1 cellular context compared by ENCODE assay signal in the genomic region with DNA sequence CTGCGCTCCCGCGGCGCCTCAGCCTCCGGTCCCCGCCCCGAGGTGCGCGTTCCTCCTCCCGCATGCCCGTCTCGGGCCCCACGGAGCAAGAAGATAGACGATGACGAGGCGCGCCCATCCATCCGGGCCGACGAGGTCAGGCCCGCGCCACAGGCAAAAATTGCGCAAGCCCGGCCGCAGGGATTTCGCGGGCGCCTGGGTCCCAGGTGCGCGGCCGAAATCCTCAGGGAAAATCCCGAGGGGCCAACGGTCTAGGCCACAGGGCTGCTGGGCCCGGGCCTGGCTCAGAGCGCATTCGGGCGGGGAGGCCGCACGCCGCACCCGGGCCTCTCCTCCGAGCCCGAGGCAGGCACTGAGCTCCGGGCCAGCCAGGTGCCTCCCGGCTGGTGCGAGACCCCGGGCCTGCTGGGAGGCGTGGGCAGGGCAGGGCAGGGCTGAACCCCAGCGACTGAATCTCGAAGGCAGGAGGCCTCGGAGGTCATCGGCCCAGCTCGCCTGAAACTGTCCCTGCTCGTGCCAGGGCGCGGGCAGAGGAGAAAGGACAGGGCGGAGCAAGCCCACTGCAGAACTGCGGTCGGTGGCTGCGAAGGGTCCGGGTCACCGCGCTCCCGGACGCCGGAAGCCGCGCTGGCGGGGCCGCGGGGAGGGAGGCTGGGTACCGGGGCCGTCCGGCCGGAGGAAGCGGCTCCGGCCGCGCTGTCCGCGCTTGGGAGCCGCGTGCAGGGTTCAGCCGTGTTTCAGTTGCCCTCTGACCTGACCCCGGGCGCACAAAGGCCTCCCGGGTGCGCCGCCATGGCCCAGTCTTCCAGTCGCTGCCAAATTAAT.
TF ChIP-seq lines count a peak whose summit lies in the region.

No MANE protein-coding gene starts in this region.

TF ChIP-seq in WTC11, 78 proteins besides CTCF, POLR2A, EP300 and RAD21 (continued from another document):
- TF ChIP-seq, protein P1, sequence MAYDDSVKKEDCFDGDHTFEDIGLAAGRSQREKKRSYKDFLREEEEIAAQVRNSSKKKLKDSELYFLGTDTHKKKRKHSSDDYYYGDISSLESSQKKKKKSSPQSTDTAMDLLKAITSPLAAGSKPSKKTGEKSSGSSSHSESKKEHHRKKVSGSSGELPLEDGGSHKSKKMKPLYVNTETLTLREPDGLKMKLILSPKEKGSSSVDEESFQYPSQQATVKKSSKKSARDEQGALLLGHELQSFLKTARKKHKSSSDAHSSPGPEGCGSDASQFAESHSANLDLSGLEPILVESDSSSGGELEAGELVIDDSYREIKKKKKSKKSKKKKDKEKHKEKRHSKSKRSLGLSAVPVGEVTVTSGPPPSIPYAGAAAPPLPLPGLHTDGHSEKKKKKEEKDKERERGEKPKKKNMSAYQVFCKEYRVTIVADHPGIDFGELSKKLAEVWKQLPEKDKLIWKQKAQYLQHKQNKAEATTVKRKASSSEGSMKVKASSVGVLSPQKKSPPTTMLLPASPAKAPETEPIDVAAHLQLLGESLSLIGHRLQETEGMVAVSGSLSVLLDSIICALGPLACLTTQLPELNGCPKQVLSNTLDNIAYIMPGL (CRISPR knock-in tag; IDR thresholded peaks at IDR 0.05) = peak; percentile 65; the same call in 1 of the 2 replicates
- TF ChIP-seq ZNF232 (CRISPR knock-in tag; IDR thresholded peaks at IDR 0.05) = 0 out of 2 replicates have a peak, but pooled peaks have one; percentile 55
- no peak for TF ChIP-seq ETV6 (CRISPR knock-in tag; IDR thresholded peaks at IDR 0.05)
- no peak for TF ChIP-seq ZNF219 (CRISPR knock-in tag; IDR thresholded peaks at IDR 0.05; ENCODE audit: borderline replicate concordance)
- TF ChIP-seq TP53 (CRISPR knock-in tag; IDR thresholded peaks at IDR 0.05) = no peak
- TF ChIP-seq SP1 (CRISPR knock-in tag; conservative IDR thresholded peaks at IDR 0.05) = no peak
- TF ChIP-seq MYBL2 (CRISPR knock-in tag; IDR thresholded peaks at IDR 0.05) = peak; percentile 65; the same call in 1 of the 2 replicates
